Comparison of ENCODE assay signal across 25 cellular contexts in genomic region chr16:5412721-5413120, GRCh38.
DNase-seq lines count a peak whose midpoint lies in the region; ATAC-seq and TF ChIP-seq lines count a peak whose summit lies in the region.
"Had no signal": no experiment of that assay in that cellular context is flagged by ENCODE, and none has a peak within 500 bp of the region (broad histone marks: within the 10 kb centered on the region; RNA-seq: fewer than 3 reads in every experiment).

No MANE protein-coding gene starts in this region.

- intact Hi-C loops in left lung (cut with DNase I) (no loop called here), prostate gland (cut with DNase I) (no loop called here)

- H3K9me3 ChIP-seq in MG63, result no peaks in the 10 kb centered on the region
- no peaks in the 10 kb centered on the region for H3K9me3 ChIP-seq in neural cell (ENCODE audit: low read length)
- H3K9me3 ChIP-seq in left lung, result peaks cover 0 to 3% of the 10 kb centered on the region in 2 donors
- H3K9me3 ChIP-seq in prostate gland, result no peaks in the 10 kb centered on the region
- H3K9me3 ChIP-seq: esophagus squamous epithelium, gastrocnemius medialis, psoas muscle had no signal

- no peak overlapping the region for H2AFZ ChIP-seq in neural cell (ENCODE audit: low read depth, low read length)

- 0 out of 2 replicates have a peak, but pooled peaks cover 2% of the 10 kb centered on the region for H3K27me3 ChIP-seq in MG63
- no peaks in the 10 kb centered on the region for H3K27me3 ChIP-seq in neural cell (ENCODE audit: insufficient read depth, low read depth, low read length)
- H3K27me3 ChIP-seq in left lung, result no peaks in the 10 kb centered on the region
- H3K27me3 ChIP-seq in prostate gland (replicated peaks; ENCODE audit: insufficient read depth), result no peaks in the 10 kb centered on the region
- H3K27me3 ChIP-seq: esophagus squamous epithelium, gastrocnemius medialis had no signal

- H3K27ac Mint-ChIP-seq in glutamatergic neuron (ENCODE audit: unreplicated experiment), result no peak overlapping the region
- H3K27ac Mint-ChIP-seq: activated CD4-positive, alpha-beta memory T cell treated with anti-CD3 and anti-CD28 coated beads, Interleukin-2, amount 10 ng/mL, durations not matched to agents 7 days and 5 days; CD4-positive, alpha-beta T cell; effector memory CD8-positive, alpha-beta T cell; natural killer cell treated with Interleukin-12 subunit alpha and Interleukin-12 subunit beta and Interleukin-15 and Interleukin-18, amount 100 ng/mL, for 72 hours had no signal

- no peaks in the 10 kb centered on the region for H3K27me3 Mint-ChIP-seq in glutamatergic neuron (ENCODE audit: unreplicated experiment)
- H3K27me3 Mint-ChIP-seq: activated CD4-positive, alpha-beta memory T cell treated with anti-CD3 and anti-CD28 coated beads, Interleukin-2, amount 10 ng/mL, durations not matched to agents 7 days and 5 days had no signal

- no peak for TF ChIP-seq POLR2A in prostate gland (IDR thresholded peaks at IDR 0.05)

- DNase-seq in DMS79 (lab: John Stamatoyannopoulos, UW) (peak; percentile 72), MG63 (peak; percentile 20), glutamatergic neuron (peak; percentile 23), GOT3 (lab: John Stamatoyannopoulos, UW) (no peak), left lung (no peak), A172 (ENCODE audit: low spot score) (no peak), prostate gland (ENCODE audit: low spot score) (no peak)
- DNase-seq: activated CD4-positive, alpha-beta memory T cell treated with anti-CD3 and anti-CD28 coated beads, Interleukin-2, amount 10 ng/mL, durations not matched to agents 7 days and 5 days; activated effector memory CD4-positive, alpha-beta T cell treated with anti-CD3 and anti-CD28 coated beads, Interleukin-2, amount 50 U/mL, for 16 hours; activated T-cell treated with anti-CD3 and anti-CD28 coated beads for 4 hours; CD4-positive, alpha-beta T cell; DMS 273 treated with DMSO at 0.1 percent for 48 hours; effector memory CD8-positive, alpha-beta T cell; esophagus squamous epithelium; gastrocnemius medialis; NCI-H1105; NCI-H2081; psoas muscle; stimulated activated naive CD4-positive, alpha-beta T cell; T-helper 2 cell had no signal

- H3F3A ChIP-seq in neural cell (ENCODE audit: insufficient read depth, low read length, poor library complexity, severe bottlenecking), result no peaks in the 10 kb centered on the region

- H3K4me3 Mint-ChIP-seq in glutamatergic neuron (ENCODE audit: unreplicated experiment), result no peak overlapping the region
- H3K4me3 Mint-ChIP-seq: activated CD4-positive, alpha-beta memory T cell treated with anti-CD3 and anti-CD28 coated beads, Interleukin-2, amount 10 ng/mL, durations not matched to agents 7 days and 5 days; CD4-positive, alpha-beta T cell; effector memory CD8-positive, alpha-beta T cell; natural killer cell treated with Interleukin-12 subunit alpha and Interleukin-12 subunit beta and Interleukin-15 and Interleukin-18, amount 100 ng/mL, for 72 hours had no signal

- peak; percentile 50 for TF ChIP-seq RAD21 in neural cell (conservative IDR thresholded peaks at IDR 0.05)

- peaks cover 9% of the 10 kb centered on the region for H3K36me3 Mint-ChIP-seq in glutamatergic neuron (ENCODE audit: unreplicated experiment)
- H3K36me3 Mint-ChIP-seq: natural killer cell treated with Interleukin-12 subunit alpha and Interleukin-12 subunit beta and Interleukin-15 and Interleukin-18, amount 100 ng/mL, for 72 hours had no signal

- H3K4me1 Mint-ChIP-seq in glutamatergic neuron (ENCODE audit: low read depth, unreplicated experiment), result no peaks in the 10 kb centered on the region
- H3K4me1 Mint-ChIP-seq: activated CD4-positive, alpha-beta memory T cell treated with anti-CD3 and anti-CD28 coated beads, Interleukin-2, amount 10 ng/mL, durations not matched to agents 7 days and 5 days had no signal

- no peak overlapping the region for H3K9ac ChIP-seq in neural cell (ENCODE audit: low read length)

- H3K27ac ChIP-seq in neural cell (ENCODE audit: low read length), result no peak overlapping the region
- H3K27ac ChIP-seq in left lung, result no peak overlapping the region
- H3K27ac ChIP-seq in prostate gland, result no peak overlapping the region
- H3K27ac ChIP-seq: esophagus squamous epithelium, gastrocnemius medialis, psoas muscle, skin epidermis, VCaP had no signal

- H3K9me2 ChIP-seq in neural cell (ENCODE audit: insufficient read depth, low read length), result no peaks in the 10 kb centered on the region

- no peak for ATAC-seq in left lung
- ATAC-seq: effector memory CD8-positive, alpha-beta T cell; gastrocnemius medialis; left lobe of liver; natural killer cell treated with Interleukin-12 subunit alpha and Interleukin-12 subunit beta and Interleukin-15 and Interleukin-18, amount 100 ng/mL, for 72 hours; psoas muscle had no signal

- H3K79me2 ChIP-seq in neural cell (replicated peaks; ENCODE audit: insufficient read depth, low read length), result no peaks in the 10 kb centered on the region

- H3K4me3 ChIP-seq in MG63 (no peak overlapping the region), neural cell (ENCODE audit: low read length) (no peak overlapping the region), left lung (no peak overlapping the region), prostate gland (no peak overlapping the region)
- H3K4me3 ChIP-seq: esophagus squamous epithelium, gastrocnemius medialis, psoas muscle, skin epidermis had no signal

- H3K9me3 Mint-ChIP-seq in glutamatergic neuron (ENCODE audit: unreplicated experiment), result peaks cover 3% of the 10 kb centered on the region
- H3K9me3 Mint-ChIP-seq: activated CD4-positive, alpha-beta memory T cell treated with anti-CD3 and anti-CD28 coated beads, Interleukin-2, amount 10 ng/mL, durations not matched to agents 7 days and 5 days; natural killer cell treated with Interleukin-12 subunit alpha and Interleukin-12 subunit beta and Interleukin-15 and Interleukin-18, amount 100 ng/mL, for 72 hours had no signal

- TF ChIP-seq EP300 in neural cell (conservative IDR thresholded peaks at IDR 0.05; ENCODE audit: poor library complexity, severe bottlenecking), result no peak

- no peak overlapping the region for H3K4me2 ChIP-seq in neural cell (ENCODE audit: low read length)

- 15% methylated on average over 11 of the region's 11 CpGs for WGBS in prostate gland

- no peaks in the 10 kb centered on the region for H4K20me1 ChIP-seq in neural cell (ENCODE audit: insufficient read depth)

- TF ChIP-seq CTCF in glutamatergic neuron (IDR thresholded peaks at IDR 0.05; ENCODE audit: partially characterized antibody, unreplicated experiment) (no peak), neural cell (IDR thresholded peaks at IDR 0.05; ENCODE audit: poor library complexity, severe bottlenecking) (peak; percentile 49), left lung (IDR thresholded peaks at IDR 0.05) (no peak), prostate gland (IDR thresholded peaks at IDR 0.05) (no peak)

- H3K4me1 ChIP-seq in left lung, result no peaks in the 10 kb centered on the region
- no peaks in the 10 kb centered on the region for H3K4me1 ChIP-seq in prostate gland (replicated peaks)
- H3K4me1 ChIP-seq: esophagus squamous epithelium, gastrocnemius medialis, psoas muscle had no signal

- H3K36me3 ChIP-seq in MG63 (no peaks in the 10 kb centered on the region), neural cell (ENCODE audit: insufficient read depth, low read length) (no peaks in the 10 kb centered on the region), left lung (no peaks in the 10 kb centered on the region), prostate gland (no peaks in the 10 kb centered on the region)
- H3K36me3 ChIP-seq: esophagus squamous epithelium, gastrocnemius medialis had no signal

TF ChIP-seq in neural cell, 6 proteins besides CTCF, POLR2A, EP300 and RAD21:
- TF ChIP-seq POLR2AphosphoS5 (IDR thresholded peaks at IDR 0.05) (no peak), MXI1 (conservative IDR thresholded peaks at IDR 0.05; ENCODE audit: poor library complexity, severe bottlenecking) (no peak), SMC3 (conservative IDR thresholded peaks at IDR 0.05; ENCODE audit: poor library complexity) (peak; percentile 41), TAF1 (IDR thresholded peaks at IDR 0.05; ENCODE audit: low read depth) (no peak), EZH2 (IDR thresholded peaks at IDR 0.05; ENCODE audit: borderline replicate concordance, insufficient read depth, low read length, poor library complexity, severe bottlenecking) (no peak), REST (IDR thresholded peaks at IDR 0.05; ENCODE audit: borderline replicate concordance) (no peak)

Comparison
In these comparisons a context has a peak if more than half of its experiments do, and no peak if none do; other contexts are left out.
1. DNase-seq: peak in DMS79 (single experiment), MG63 (single experiment) and glutamatergic neuron (single experiment); none in GOT3 (single experiment), left lung (0 of 2), A172 (single experiment) and prostate gland (single experiment).